In the genomic region with DNA sequence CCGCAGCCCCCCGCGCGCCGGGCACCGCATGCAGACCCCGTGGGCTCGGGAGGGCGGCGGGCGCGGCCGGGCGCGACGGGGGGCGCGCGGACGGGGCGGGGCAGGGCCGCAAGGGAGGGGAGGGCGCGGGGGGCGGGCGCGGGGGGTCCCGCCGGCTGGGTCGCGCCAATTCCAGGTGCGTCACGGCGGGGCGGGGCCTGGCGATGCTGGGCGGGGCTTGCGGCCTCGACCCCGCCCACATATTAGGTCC, we compare ENCODE assay signal across 8 cellular contexts. TPM values are rescaled to one million over a fixed set of nuclear protein-coding genes. Genes with fewer than 3 reads are reported as not detected.
DNase-seq lines count a peak whose midpoint lies in the region; ATAC-seq and TF ChIP-seq lines count a peak whose summit lies in the region.

No MANE protein-coding gene starts in this region.

- H3K9me3 ChIP-seq in iPS-18a (ENCODE audit: control insufficient read depth, low read depth, low read length) = no peaks in the 10 kb centered on the region

- no peak overlapping the region for H2AFZ ChIP-seq in KMS-11 (ENCODE audit: low read depth)

- no peaks in the 10 kb centered on the region for H3K27me3 ChIP-seq in KMS-11 (ENCODE audit: insufficient read depth, low read depth)
- no peaks in the 10 kb centered on the region for H3K27me3 ChIP-seq in iPS-18a (ENCODE audit: control insufficient read depth, insufficient read depth, low read length)

- H3K79me2 ChIP-seq in KMS-11 (ENCODE audit: insufficient read depth, low read depth) = peaks cover 8% of the 10 kb centered on the region

- TF ChIP-seq CTCF in C4-2B (conservative IDR thresholded peaks at IDR 0.05) = no peak
- no peak for TF ChIP-seq CTCF in KMS-11 (conservative IDR thresholded peaks at IDR 0.05; ENCODE audit: low read depth, low read length)

- H3K9ac ChIP-seq in KMS-11 (peak overlapping the region; percentile 97), iPS-18a (ENCODE audit: low read length) (no peak overlapping the region)

- no peak for ATAC-seq in esophagus mucosa
- ATAC-seq in HG03439 (IDR thresholded peaks at IDR 0.05; ENCODE audit: unreplicated experiment) = no peak

- no peaks in the 10 kb centered on the region for H4K20me1 ChIP-seq in KMS-11 (ENCODE audit: insufficient read depth)

- peak; percentile 72 for DNase-seq in activated effector memory CD4-positive, alpha-beta T cell treated with Interleukin-2 at 50 U/mL for 16 hours
- peak; percentile 88 for DNase-seq in stimulated activated CD4-positive, alpha-beta T cell treated with anti-CD3 and anti-CD28 coated beads, Interleukin-4, amount 100 ng/mL, for 24 hours
- DNase-seq in AG08396 (ENCODE audit: low spot score) = no peak

- H3K4me1 ChIP-seq in KMS-11 (ENCODE audit: low read depth, poor library complexity, severe bottlenecking) = peaks cover 12% of the 10 kb centered on the region
- peaks cover 2% of the 10 kb centered on the region for H3K4me1 ChIP-seq in iPS-18a (ENCODE audit: control insufficient read depth, low read depth, low read length)

- H3K4me2 ChIP-seq in KMS-11 = no peak overlapping the region

- H3K27ac ChIP-seq in C4-2B = peak overlapping the region; percentile 96
- peak overlapping the region; percentile 96 for H3K27ac ChIP-seq in KMS-11
- H3K27ac ChIP-seq in iPS-18a (ENCODE audit: low read length) = no peak overlapping the region

- H3K36me3 ChIP-seq in KMS-11 (ENCODE audit: insufficient read depth) (peaks cover 3% of the 10 kb centered on the region; the same call in 1 of the 2 replicates), iPS-18a (ENCODE audit: control insufficient read depth, low read depth, low read length) (peaks cover 19% of the 10 kb centered on the region)

- H3K4me3 ChIP-seq in KMS-11 (IDR thresholded peaks at IDR 0.05; ENCODE audit: insufficient read depth, low read depth, low read length) = no peak overlapping the region
- H3K4me3 ChIP-seq in iPS-18a (ENCODE audit: low read length) = peak overlapping the region; percentile 71

RNA-seq across cellular contexts. Expression of a gene that starts 0.2 kb away (rescaled TPM):
- total RNA-seq in esophagus mucosa = 16.5 TPM

RNA-seq across cellular contexts. Expression of a gene that starts 15.5 kb away (rescaled TPM):
- total RNA-seq in esophagus mucosa = 32.4 TPM

RNA-seq across cellular contexts. Expression of a gene that starts 32.4 kb away (rescaled TPM):
- total RNA-seq in esophagus mucosa = 20.1 TPM
